Comparison of ENCODE assay signal across 20 cellular contexts in genomic region chr2:207205173-207205957, GRCh38. TPM values are rescaled to one million over a fixed set of nuclear protein-coding genes. Genes with fewer than 3 reads are reported as not detected.
DNase-seq lines count a peak whose midpoint lies in the region; ATAC-seq and TF ChIP-seq lines count a peak whose summit lies in the region.
"Had no signal": no experiment of that assay in that cellular context is flagged by ENCODE, and none has a peak within 500 bp of the region (broad histone marks: within the 10 kb centered on the region; RNA-seq: fewer than 3 reads in every experiment).

No MANE protein-coding gene starts in this region.

- H4K5ac ChIP-seq in mesendoderm (ENCODE audit: low read length): no peak overlapping the region

- H2BK15ac ChIP-seq in mesendoderm (replicated peaks; ENCODE audit: low read depth): peak overlapping the region; percentile 39

- no peaks in the 10 kb centered on the region for H3K36me3 ChIP-seq in SK-N-SH (replicated peaks in 1 of 2; ENCODE audit: control insufficient read depth in 1 of 2, insufficient read depth in 2 of 2, low read length in 1 of 2)
- no peaks in the 10 kb centered on the region for H3K36me3 ChIP-seq in BE2C
- H3K36me3 ChIP-seq in mesendoderm (ENCODE audit: control insufficient read depth, insufficient read depth, low read length): no peaks in the 10 kb centered on the region
- no peaks in the 10 kb centered on the region for H3K36me3 ChIP-seq in uterus

- peak overlapping the region; percentile 1 for H2BK5ac ChIP-seq in mesendoderm (ENCODE audit: low read length)

- H3K9me2 ChIP-seq in SK-N-SH: no peaks in the 10 kb centered on the region

- H3K4me3 Mint-ChIP-seq in T-helper 2 cell treated with Interferon-gamma antibody and Interleukin-4, amounts not matched to agents 5 μg/mL and 100 μg/mL, for 36 hours: no peak overlapping the region
- H3K4me3 Mint-ChIP-seq: CD4-positive, alpha-beta memory T cell had no signal

- H3K27ac ChIP-seq in SK-N-SH (ENCODE audit: low read depth in 2 of 2, low read length in 1 of 2): peak overlapping the region in 1 of 2 experiments; percentile 73; a peak in 2 of 4 replicates
- H3K27ac ChIP-seq in VCaP: peak overlapping the region; percentile 59
- no peak overlapping the region for H3K27ac ChIP-seq in mesendoderm (ENCODE audit: low read depth, low read length)
- no peak overlapping the region for H3K27ac ChIP-seq in uterus
- H3K27ac ChIP-seq: A549, GM23248 had no signal

- no peak for TF ChIP-seq POLR2A in uterus (IDR thresholded peaks at IDR 0.05)

- H3K23ac ChIP-seq in mesendoderm (ENCODE audit: low read length): no peak overlapping the region

- H3K4me1 Mint-ChIP-seq in T-helper 2 cell treated with Interferon-gamma antibody and Interleukin-4, amounts not matched to agents 5 μg/mL and 100 μg/mL, for 36 hours (ENCODE audit: low read depth): no peaks in the 10 kb centered on the region
- H3K4me1 Mint-ChIP-seq: CD4-positive, alpha-beta memory T cell had no signal

- CTCF ChIA-PET in SK-N-SH (lab: Yijun Ruan, JAX): interaction anchor here (0.8 to 2.7 kb wide), 4 partner anchors 12 to 52 kb away, joined by 3 to 9 read pairs (median 4); no protein-coding TSS in a partner anchor

- H3K56ac ChIP-seq in mesendoderm (ENCODE audit: low read length): peak overlapping the region; percentile 64

- intact Hi-C loops in uterus (cut with DNase I; ENCODE audit: low total_unique reads): no loop called here

- H2BK120ac ChIP-seq in mesendoderm (ENCODE audit: low read depth, low read length): peak overlapping the region; percentile 74

- H3K9me3 Mint-ChIP-seq in T-helper 2 cell treated with Interferon-gamma antibody and Interleukin-4, amounts not matched to agents 5 μg/mL and 100 μg/mL, for 36 hours: no peaks in the 10 kb centered on the region

- no peak; a peak in 1 of 4 replicates for TF ChIP-seq EP300 in SK-N-SH (IDR thresholded peaks at IDR 0.05; ENCODE audit: borderline replicate concordance in 1 of 2, low read depth in 1 of 2, low read length in 1 of 2)

- H3K4me1 ChIP-seq in SK-N-SH (ENCODE audit: control insufficient read depth in 1 of 2, insufficient read depth in 2 of 2, low read depth in 1 of 2, low read length in 1 of 2): peaks cover 0 to 8% of the 10 kb centered on the region in 2 experiments; a peak in 2 of 4 replicates
- H3K4me1 ChIP-seq in BE2C: peaks cover 6% of the 10 kb centered on the region
- peaks cover 2% of the 10 kb centered on the region for H3K4me1 ChIP-seq in mesendoderm (ENCODE audit: control insufficient read depth, low read depth, low read length)
- H3K4me1 ChIP-seq in uterus: no peaks in the 10 kb centered on the region
- H3K4me1 ChIP-seq: A549 had no signal

- no peaks in the 10 kb centered on the region for H3K27me3 ChIP-seq in SK-N-SH (ENCODE audit: insufficient read depth)
- H3K27me3 ChIP-seq in BE2C: no peaks in the 10 kb centered on the region
- no peaks in the 10 kb centered on the region for H3K27me3 ChIP-seq in mesendoderm (ENCODE audit: insufficient read depth, low read length, poor library complexity)
- no peaks in the 10 kb centered on the region for H3K27me3 ChIP-seq in uterus

- no peak for TF ChIP-seq RAD21 in SK-N-SH (IDR thresholded peaks at IDR 0.05; ENCODE audit: low read length)

- H3K79me2 ChIP-seq in SK-N-SH (ENCODE audit: insufficient read depth) (no peaks in the 10 kb centered on the region), mesendoderm (ENCODE audit: control insufficient read depth, insufficient read depth, low read length) (no peaks in the 10 kb centered on the region)

- no peaks in the 10 kb centered on the region for H3K79me1 ChIP-seq in mesendoderm (ENCODE audit: low read length)

- H3K9me3 ChIP-seq in SK-N-SH (no peaks in the 10 kb centered on the region), BE2C (no peaks in the 10 kb centered on the region), uterus (no peaks in the 10 kb centered on the region)
- H3K9me3 ChIP-seq: A549 had no signal

- H3K4me3 ChIP-seq in SK-N-SH (ENCODE audit: low read depth in 2 of 2, low read length in 1 of 2): no peak overlapping the region
- no peak overlapping the region for H3K4me3 ChIP-seq in BE2C (ENCODE audit: low read depth, low read length)
- no peak overlapping the region for H3K4me3 ChIP-seq in mesendoderm (ENCODE audit: low read length)
- no peak overlapping the region for H3K4me3 ChIP-seq in uterus
- H3K4me3 ChIP-seq: A549, GM23248 had no signal

- H3K27me3 Mint-ChIP-seq in T-helper 2 cell treated with Interferon-gamma antibody and Interleukin-4, amounts not matched to agents 5 μg/mL and 100 μg/mL, for 36 hours (ENCODE audit: low read depth): peaks cover 2% of the 10 kb centered on the region
- H3K27me3 Mint-ChIP-seq: CD4-positive, alpha-beta memory T cell had no signal

- H3K36me3 Mint-ChIP-seq in T-helper 2 cell treated with Interferon-gamma antibody and Interleukin-4, amounts not matched to agents 5 μg/mL and 100 μg/mL, for 36 hours (ENCODE audit: low read depth): no peaks in the 10 kb centered on the region
- H3K36me3 Mint-ChIP-seq: CD4-positive, alpha-beta memory T cell had no signal

- no peak for TF ChIP-seq CTCF in SK-N-SH (IDR thresholded peaks at IDR 0.05)
- TF ChIP-seq CTCF in BE2C (IDR thresholded peaks at IDR 0.05; ENCODE audit: low read depth, low read length): no peak
- no peak for TF ChIP-seq CTCF in VCaP (conservative IDR thresholded peaks at IDR 0.05)
- TF ChIP-seq CTCF in uterus (IDR thresholded peaks at IDR 0.05): no peak

- DNase-seq in SK-N-SH: no peak
- peak; percentile 34 for DNase-seq in BE2C
- no peak for DNase-seq in mesendoderm
- DNase-seq in left lobe of liver (ENCODE audit: low spot score): no peak
- no peak for DNase-seq in uterus
- DNase-seq in T-helper 2 cell treated with Interferon-gamma antibody and Interleukin-4, amounts not matched to agents 5 μg/mL and 100 μg/mL, for 36 hours (ENCODE audit: low spot score): no peak
- DNase-seq: 8988T; ACHN; AML-193; Calu3; CD4-positive, alpha-beta memory T cell; COR-L47; DMS53; GF-D8; GM23248; H7; HCEC 1CT had no signal

- no peaks in the 10 kb centered on the region for H4K20me1 ChIP-seq in SK-N-SH (ENCODE audit: insufficient read depth)

- POLR2A ChIA-PET in SK-N-SH (lab: Yijun Ruan, JAX): interaction anchor here (1.4 kb wide), 1 partner anchor 39 kb away, joined by 7 read pairs; the partner anchor contains the start of gene KLF7

- H3K18ac ChIP-seq in mesendoderm (ENCODE audit: low read length): no peak overlapping the region

- H3K27ac Mint-ChIP-seq in T-helper 2 cell treated with Interferon-gamma antibody and Interleukin-4, amounts not matched to agents 5 μg/mL and 100 μg/mL, for 36 hours: no peak overlapping the region
- H3K27ac Mint-ChIP-seq: CD4-positive, alpha-beta memory T cell had no signal

- no peak overlapping the region for H2AFZ ChIP-seq in SK-N-SH (ENCODE audit: low read depth)
- H2AFZ ChIP-seq: GM23248 had no signal

- no peak overlapping the region for H2AK5ac ChIP-seq in mesendoderm (ENCODE audit: low read length)

- H4K8ac ChIP-seq in mesendoderm (ENCODE audit: low read depth, low read length): no peak overlapping the region

- H3K9ac ChIP-seq in SK-N-SH (no peak overlapping the region), mesendoderm (ENCODE audit: low read length) (no peak overlapping the region)
- H3K9ac ChIP-seq: GM23248 had no signal

- no peak overlapping the region for H3K4ac ChIP-seq in mesendoderm (ENCODE audit: low read depth, low read length)

- ATAC-seq in SK-N-SH treated with all-trans-retinoic acid at 6 μM for 48 hours (no peak), left lobe of liver (no peak)
- ATAC-seq: A549 had no signal

- no peak overlapping the region for H3K4me2 ChIP-seq in SK-N-SH
- no peak overlapping the region for H3K4me2 ChIP-seq in mesendoderm (ENCODE audit: low read length)
- H3K4me2 ChIP-seq: A549 had no signal

- H3F3A ChIP-seq in SK-N-SH (replicated peaks; ENCODE audit: insufficient read depth): no peaks in the 10 kb centered on the region

TF ChIP-seq in SK-N-SH, 30 proteins besides CTCF, POLR2A, EP300 and RAD21:
- peak; percentile 62; the same call in 1 of the 2 replicates for TF ChIP-seq RCOR1 (IDR thresholded peaks at IDR 0.05; ENCODE audit: low read length)
- no peak for TF ChIP-seq NFIC (IDR thresholded peaks at IDR 0.05; ENCODE audit: borderline replicate concordance)
TF ChIP-seq in SK-N-SH: peak in this region for 1.

TF ChIP-seq in SK-N-SH treated with all-trans-retinoic acid at 6 μM for 48 hours, 23 proteins besides CTCF, POLR2A, EP300 and RAD21 (continues in another document):
- TF ChIP-seq ZNF8 (CRISPR knock-in tag; IDR thresholded peaks at IDR 0.05) (no peak), PATZ1 (CRISPR knock-in tag; IDR thresholded peaks at IDR 0.05; ENCODE audit: borderline replicate concordance) (no peak), CREB5 (CRISPR knock-in tag; IDR thresholded peaks at IDR 0.05; ENCODE audit: low read depth) (no peak), ISL1 (CRISPR knock-in tag; IDR thresholded peaks at IDR 0.05) (no peak)

RNA-seq across cellular contexts. Expression of gene KLF7, which starts 39.6 kb away (rescaled TPM):
- 7.5 and 12.8 TPM in 2 replicates for polyA plus RNA-seq in SK-N-SH (2012; rRNA removed)
- 4.9 and 5.2 TPM in 2 replicates for polyA plus RNA-seq in SK-N-SH (2012; cell fraction: cytosol; rRNA removed)
- 12.9 and 16.8 TPM in 2 replicates for polyA plus RNA-seq in SK-N-SH (2012; cell fraction: nucleus; rRNA removed)
- 40.8 TPM for polyA plus RNA-seq in BE2C (2012; ENCODE audit: insufficient read depth, insufficient read length, low read depth)
- polyA plus RNA-seq in mesendoderm (2013, experiment 1 of 2): 44.5 TPM
- polyA plus RNA-seq in mesendoderm (2013, experiment 2 of 2): 41.8 TPM
- total RNA-seq in left lobe of liver (9.7 TPM), uterus (10 to 100 TPM; 20.9 to 96.0 (median 39.4) TPM)
